Comparison of ENCODE assay signal across 2 cellular contexts in genomic region chrX:74473116-74473515, GRCh38. TPM values are rescaled to one million over a fixed set of nuclear protein-coding genes. Genes with fewer than 3 reads are reported as not detected.
"Had no signal": no experiment of that assay in that cellular context is flagged by ENCODE, and none has a peak within 500 bp of the region (broad histone marks: within the 10 kb centered on the region; RNA-seq: fewer than 3 reads in every experiment).

No MANE protein-coding gene starts in this region.

RNA-seq across cellular contexts. Expression of gene SLC16A2, which starts 51.8 kb away (rescaled TPM):
- total RNA-seq: OCI-LY7, PC-9 had no signal
